ENCODE assay signal across 25 cellular contexts in genomic region chr2:38672445-38673364, GRCh38. TPM values are rescaled to one million over a fixed set of nuclear protein-coding genes. Genes with fewer than 3 reads are reported as not detected.
DNase-seq lines count a peak whose midpoint lies in the region; ATAC-seq and TF ChIP-seq lines count a peak whose summit lies in the region.
"Had no signal": no experiment of that assay in that cellular context is flagged by ENCODE, and none has a peak within 500 bp of the region (broad histone marks: within the 10 kb centered on the region; RNA-seq: fewer than 3 reads in every experiment).

No MANE protein-coding gene starts in this region.

- BruUV-seq in Panc1 (replicated peaks; lab: Mats Ljungman, UMichigan) = TSS peak; percentile 19

- no peak overlapping the region for H3K4me3 ChIP-seq in Panc1 (ENCODE audit: low read depth in 2 of 2, low read length in 2 of 2)
- H3K4me3 ChIP-seq in effector memory CD4-positive, alpha-beta T cell (ENCODE audit: insufficient read depth, low read depth, low read length, poor library complexity, severe bottlenecking) = no peak overlapping the region
- H3K4me3 ChIP-seq: psoas muscle, stomach, tibial artery had no signal

- POLR2A ChIA-PET in Panc1 (lab: Charles Lee) = no interaction called here

- H3K27me3 ChIP-seq in Panc1 (ENCODE audit: control insufficient read depth, insufficient read depth, low read length) = no peaks in the 10 kb centered on the region
- H3K27me3 ChIP-seq in effector memory CD4-positive, alpha-beta T cell (replicated peaks; ENCODE audit: control insufficient read depth, insufficient read depth, low read length, poor library complexity, severe bottlenecking) = no peaks in the 10 kb centered on the region
- H3K27me3 ChIP-seq: neutrophil, stomach, tibial artery had no signal

- in situ Hi-C loops in Panc1 (cut with HindIII; ENCODE audit: low pct_unique_long_range_greater_than_20kb, low sequenced_read_pairs) = no loop called here

- intact Hi-C loops in activated CD4-positive, alpha-beta T cell treated with anti-CD3 and anti-CD28 coated beads, Interleukin-2, amount 10 ng/mL, durations not matched to agents 24 days and 14 days (cut with micrococcal nuclease) = no loop called here
- intact Hi-C loops in Panc1 (cut with micrococcal nuclease; ENCODE audit: unreplicated experiment) = no loop called here

- H3K9me3 Mint-ChIP-seq in activated CD4-positive, alpha-beta T cell treated with anti-CD3 and anti-CD28 coated beads, Interleukin-2, amount 10 ng/mL, durations not matched to agents 24 days and 14 days = no peaks in the 10 kb centered on the region
- H3K9me3 Mint-ChIP-seq: activated B cell treated with CpG ODN at 0.5 μM for 24 hours had no signal

- H3K27ac ChIP-seq in Panc1 (ENCODE audit: low read length) = no peak overlapping the region
- H3K27ac ChIP-seq in effector memory CD4-positive, alpha-beta T cell (ENCODE audit: insufficient read depth, low read length, poor library complexity, severe bottlenecking) = no peak overlapping the region
- H3K27ac ChIP-seq: neutrophil, psoas muscle, stomach, tibial artery had no signal

- no peaks in the 10 kb centered on the region for H3K27me3 Mint-ChIP-seq in activated CD4-positive, alpha-beta T cell treated with anti-CD3 and anti-CD28 coated beads, Interleukin-2, amount 10 ng/mL, durations not matched to agents 24 days and 14 days
- H3K27me3 Mint-ChIP-seq: activated B cell treated with CpG ODN at 0.5 μM for 24 hours; activated naive CD8-positive, alpha-beta T cell had no signal

- no peaks in the 10 kb centered on the region for H3K9me3 ChIP-seq in Panc1 (ENCODE audit: control insufficient read depth, insufficient read depth, low read depth, low read length)
- no peaks in the 10 kb centered on the region for H3K9me3 ChIP-seq in effector memory CD4-positive, alpha-beta T cell (ENCODE audit: control insufficient read depth, low read length)
- H3K9me3 ChIP-seq: neutrophil, psoas muscle, stomach, tibial artery had no signal

- CTCF ChIA-PET in Panc1 (lab: Charles Lee) = no interaction called here

- peaks cover 58% of the 10 kb centered on the region for H3K4me1 Mint-ChIP-seq in activated CD4-positive, alpha-beta T cell treated with anti-CD3 and anti-CD28 coated beads, Interleukin-2, amount 10 ng/mL, durations not matched to agents 24 days and 14 days

- ATAC-seq in Panc1 = no peak
- ATAC-seq: left cardiac atrium, psoas muscle had no signal

- peak overlapping the region; percentile 13 for H3K4me3 Mint-ChIP-seq in activated CD4-positive, alpha-beta T cell treated with anti-CD3 and anti-CD28 coated beads, Interleukin-2, amount 10 ng/mL, durations not matched to agents 24 days and 14 days
- H3K4me3 Mint-ChIP-seq: activated B cell treated with CpG ODN at 0.5 μM for 24 hours; activated naive CD8-positive, alpha-beta T cell had no signal

- H3K27ac Mint-ChIP-seq in activated CD4-positive, alpha-beta T cell treated with anti-CD3 and anti-CD28 coated beads, Interleukin-2, amount 10 ng/mL, durations not matched to agents 24 days and 14 days = peak overlapping the region; percentile 58
- H3K27ac Mint-ChIP-seq: activated B cell treated with CpG ODN at 0.5 μM for 24 hours had no signal

- peaks cover 65% of the 10 kb centered on the region for H3K36me3 Mint-ChIP-seq in activated CD4-positive, alpha-beta T cell treated with anti-CD3 and anti-CD28 coated beads, Interleukin-2, amount 10 ng/mL, durations not matched to agents 24 days and 14 days (ENCODE audit: low read depth)

- DNase-seq in activated CD4-positive, alpha-beta T cell treated with anti-CD3 and anti-CD28 coated beads, Interleukin-2, amount 10 ng/mL, durations not matched to agents 24 days and 14 days = no peak
- no peak for DNase-seq in activated CD4-positive, alpha-beta T cell treated with anti-CD3 and anti-CD28 coated beads, Interleukin-2, amount 50 U/mL, for 1 hour
- DNase-seq in Panc1 (ENCODE audit: low read depth, low spot score) (no peak), kidney tubule cell (ENCODE audit: low spot score) (peak; percentile 23), retina (peak; percentile 31), foreskin melanocyte (no peak), EL (no peak)
- DNase-seq in effector memory CD4-positive, alpha-beta T cell = no peak
- DNase-seq: activated B cell treated with CpG ODN at 0.5 μM for 24 hours; activated T-cell treated with anti-CD3 and anti-CD28 coated beads, Interleukin-2, amount 50 U/mL, for 48 hours; anterior cingulate cortex; DMS53; effector CD4-positive, alpha-beta T cell; left cardiac atrium; NCI-H2029 treated with DMSO at 0.1 percent for 48 hours; NCI-H526 treated with DMSO at 0.1 percent for 48 hours; psoas muscle; SHP77; small intestine; stimulated activated CD8-positive, alpha-beta memory T cell treated with anti-CD3 and anti-CD28 coated beads, Interleukin-4, amount 100 ng/mL, for 48 hours; stomach had no signal

- H3K36me3 ChIP-seq in Panc1 (ENCODE audit: control insufficient read depth, insufficient read depth, low read length) = no peaks in the 10 kb centered on the region
- peaks cover 18% of the 10 kb centered on the region for H3K36me3 ChIP-seq in effector memory CD4-positive, alpha-beta T cell (ENCODE audit: control insufficient read depth, insufficient read depth, low read length)

- H3K4me1 ChIP-seq in Panc1 (ENCODE audit: control insufficient read depth, insufficient read depth, low read length) = peaks cover 18% of the 10 kb centered on the region; the same call in 1 of the 2 replicates
- H3K4me1 ChIP-seq in effector memory CD4-positive, alpha-beta T cell (ENCODE audit: control insufficient read depth, insufficient read depth, low read length, poor library complexity, severe bottlenecking) = peaks cover 33% of the 10 kb centered on the region

- no peak for TF ChIP-seq CTCF in Panc1 (IDR thresholded peaks at IDR 0.05)

RNA-seq across cellular contexts. Expression of gene GALM, which starts 6.8 kb away (rescaled TPM):
- total RNA-seq in activated CD4-positive, alpha-beta T cell treated with anti-CD3 and anti-CD28 coated beads, Interleukin-2, amount 10 ng/mL, durations not matched to agents 24 days and 14 days = 56.0 and 57.4 TPM in 2 replicates
- total RNA-seq in Panc1 (2021; ENCODE audit: unreplicated experiment) = 20.5 TPM
- 23.3 TPM for polyA plus RNA-seq in Panc1 (2012; ENCODE audit: insufficient read length)
- total RNA-seq: MCF 10A had no signal

Comparison
In these comparisons a context has a peak if more than half of its experiments do, and no peak if none do; other contexts are left out.
1. DNase-seq: peak in kidney tubule cell (single experiment) and retina (single experiment); none in activated CD4-positive, alpha-beta T cell treated with anti-CD3 and anti-CD28 coated beads, Interleukin-2, amount 10 ng/mL, durations not matched to agents 24 days and 14 days (single experiment), activated CD4-positive, alpha-beta T cell treated with anti-CD3 and anti-CD28 coated beads, Interleukin-2, amount 50 U/mL, for 1 hour (single experiment), Panc1 (single experiment), effector memory CD4-positive, alpha-beta T cell (0 of 3), foreskin melanocyte (single experiment) and EL (single experiment).